Comparison of ENCODE assay signal across 35 cellular contexts in genomic region chr10:59799421-59799820, GRCh38. TPM values are rescaled to one million over a fixed set of nuclear protein-coding genes. Genes with fewer than 3 reads are reported as not detected.
"Had no signal": no experiment of that assay in that cellular context is flagged by ENCODE, and none has a peak within 500 bp of the region (broad histone marks: within the 10 kb centered on the region; RNA-seq: fewer than 3 reads in every experiment).

No MANE protein-coding gene starts in this region.

- H3K4me2 ChIP-seq: hepatocyte, smooth muscle cell had no signal

- H3K27me3 ChIP-seq: esophagus muscularis mucosa, gastroesophageal sphincter, hepatocyte, pancreas, stomach, suprapubic skin, tibial artery had no signal

- H3K9me3 ChIP-seq: esophagus muscularis mucosa, gastroesophageal sphincter, left ventricle myocardium inferior, pancreas, prostate gland, stomach, suprapubic skin, tibial artery had no signal

- DNase-seq: activated CD4-positive, alpha-beta memory T cell treated with anti-CD3 and anti-CD28 coated beads, Interleukin-2, amount 10 ng/mL, durations not matched to agents 7 days and 5 days; activated CD4-positive, alpha-beta T cell treated with anti-CD3 and anti-CD28 coated beads, Interleukin-2, amount 10 ng/mL, durations not matched to agents 24 days and 14 days; activated CD4-positive, CD25-positive, alpha-beta regulatory T cell treated with anti-CD3 and anti-CD28 coated beads, Interleukin-2, amount 50 U/mL, for 72 hours; activated naive CD8-positive, alpha-beta T cell treated with anti-CD3 and anti-CD28 coated beads, Interleukin-2, amount 50 U/mL, for 24 hours; activated T-cell treated with anti-CD3 and anti-CD28 coated beads, Interleukin-2, amount 50 U/mL, for 4 hours; amygdala; central memory CD4-positive, alpha-beta T cell; effector CD4-positive, alpha-beta T cell; islet precursor cell; left ventricle myocardium inferior; mesendoderm; pancreas; retina; stimulated activated CD4-positive, alpha-beta T cell treated with anti-CD3 and anti-CD28 coated beads, Interleukin-1b, Interleukin-23, amount 100 ng/mL, for 48 hours; stimulated activated CD4-positive, alpha-beta T cell treated with anti-CD3 and anti-CD28 coated beads, Interleukin-4, amount 100 ng/mL, for 4 hours; stimulated activated naive B cell treated with anti-CD40 and anti-IgM and Interleukin-4, amounts not matched to agents 10 μg/mL and 1 μg/mL and 100 μg/mL, for 72 hours; stomach; T-cell; T-helper 9 cell; tibial artery; WERI-Rb-1 had no signal

- ATAC-seq: activated naive CD8-positive, alpha-beta T cell treated with anti-CD3 and anti-CD28 coated beads, Interleukin-2, amount 50 U/mL, for 24 hours; activated T-cell treated with anti-CD3 and anti-CD28 coated beads, Interleukin-2, amount 50 U/mL, for 4 hours; gastroesophageal sphincter; natural killer cell treated with Interleukin-12 subunit alpha and Interleukin-12 subunit beta and Interleukin-15 and Interleukin-18, amount 100 ng/mL, for 72 hours; pancreas; sciatic nerve; stimulated activated naive B cell treated with anti-CD40 and anti-IgM and Interleukin-4, amounts not matched to agents 10 μg/mL and 1 μg/mL and 100 μg/mL, for 72 hours; T-cell had no signal

- H3K4me1 Mint-ChIP-seq: activated naive CD8-positive, alpha-beta T cell treated with anti-CD3 and anti-CD28 coated beads, Interleukin-2, amount 50 U/mL, for 24 hours had no signal

- H3K9me3 Mint-ChIP-seq: activated CD4-positive, alpha-beta memory T cell treated with anti-CD3 and anti-CD28 coated beads, Interleukin-2, amount 10 ng/mL, durations not matched to agents 7 days and 5 days; activated CD4-positive, alpha-beta T cell treated with anti-CD3 and anti-CD28 coated beads, Interleukin-2, amount 10 ng/mL, durations not matched to agents 24 days and 14 days; activated naive CD4-positive, alpha-beta T cell treated with anti-CD3 and anti-CD28 coated beads, Interleukin-2, amount 50 U/mL, for 24 hours; activated naive CD8-positive, alpha-beta T cell treated with anti-CD3 and anti-CD28 coated beads, Interleukin-2, amount 50 U/mL, for 24 hours; activated T-cell treated with anti-CD3 and anti-CD28 coated beads, Interleukin-2, amount 50 U/mL, for 4 hours; dendritic cell treated with granulocyte-macrophage colony-stimulating factor and Interleukin-4, amounts not matched to agents 40 ng/mL and 50 ng/mL, for 4 days; natural killer cell treated with Interleukin-12 subunit alpha and Interleukin-12 subunit beta and Interleukin-15 and Interleukin-18, amount 100 ng/mL, for 72 hours; stimulated activated naive B cell treated with anti-CD40 and anti-IgM and Interleukin-4, amounts not matched to agents 10 μg/mL and 1 μg/mL and 100 μg/mL, for 72 hours; T-cell had no signal

- H2AFZ ChIP-seq: hepatocyte had no signal

- H3K27ac Mint-ChIP-seq: activated CD4-positive, alpha-beta memory T cell treated with anti-CD3 and anti-CD28 coated beads, Interleukin-2, amount 10 ng/mL, durations not matched to agents 7 days and 5 days; activated CD4-positive, alpha-beta T cell treated with anti-CD3 and anti-CD28 coated beads, Interleukin-2, amount 10 ng/mL, durations not matched to agents 24 days and 14 days; activated naive CD4-positive, alpha-beta T cell treated with anti-CD3 and anti-CD28 coated beads, Interleukin-2, amount 50 U/mL, for 24 hours; activated naive CD8-positive, alpha-beta T cell treated with anti-CD3 and anti-CD28 coated beads, Interleukin-2, amount 50 U/mL, for 24 hours; activated T-helper 2 cell treated with anti-CD3 and anti-CD28 coated beads, Interferon-gamma antibody, Interleukin-2, Interleukin-4, amounts not matched to agents 10 μg/mL and 5 μg/mL and 100 μg/mL, durations not matched to agents 14 hours and 24 hours and 36 hours; dendritic cell treated with granulocyte-macrophage colony-stimulating factor and Interleukin-4, amounts not matched to agents 40 ng/mL and 50 ng/mL, for 4 days; natural killer cell treated with Interleukin-12 subunit alpha and Interleukin-12 subunit beta and Interleukin-15 and Interleukin-18, amount 100 ng/mL, for 72 hours; stimulated activated naive B cell treated with anti-CD40 and anti-IgM and Interleukin-4, amounts not matched to agents 10 μg/mL and 1 μg/mL and 100 μg/mL, for 72 hours had no signal

- H3K79me2 ChIP-seq: hepatocyte had no signal

- H3K27ac ChIP-seq: esophagus muscularis mucosa, gastroesophageal sphincter, hepatocyte, left ventricle myocardium inferior, pancreas, prostate gland, stomach, suprapubic skin, tibial artery, WERI-Rb-1 had no signal

- H3K4me3 Mint-ChIP-seq: activated CD4-positive, alpha-beta memory T cell treated with anti-CD3 and anti-CD28 coated beads, Interleukin-2, amount 10 ng/mL, durations not matched to agents 7 days and 5 days; activated CD4-positive, alpha-beta T cell treated with anti-CD3 and anti-CD28 coated beads, Interleukin-2, amount 10 ng/mL, durations not matched to agents 24 days and 14 days; activated naive CD4-positive, alpha-beta T cell treated with anti-CD3 and anti-CD28 coated beads, Interleukin-2, amount 50 U/mL, for 24 hours; activated naive CD8-positive, alpha-beta T cell treated with anti-CD3 and anti-CD28 coated beads, Interleukin-2, amount 50 U/mL, for 24 hours; activated T-cell treated with anti-CD3 and anti-CD28 coated beads, Interleukin-2, amount 50 U/mL, for 4 hours; dendritic cell treated with granulocyte-macrophage colony-stimulating factor and Interleukin-4, amounts not matched to agents 40 ng/mL and 50 ng/mL, for 4 days; natural killer cell treated with Interleukin-12 subunit alpha and Interleukin-12 subunit beta and Interleukin-15 and Interleukin-18, amount 100 ng/mL, for 72 hours; stimulated activated naive B cell treated with anti-CD40 and anti-IgM and Interleukin-4, amounts not matched to agents 10 μg/mL and 1 μg/mL and 100 μg/mL, for 72 hours; T-cell had no signal

- H3K27me3 Mint-ChIP-seq: activated CD4-positive, alpha-beta memory T cell treated with anti-CD3 and anti-CD28 coated beads, Interleukin-2, amount 10 ng/mL, durations not matched to agents 7 days and 5 days; activated CD4-positive, alpha-beta T cell treated with anti-CD3 and anti-CD28 coated beads, Interleukin-2, amount 10 ng/mL, durations not matched to agents 24 days and 14 days; activated naive CD4-positive, alpha-beta T cell treated with anti-CD3 and anti-CD28 coated beads, Interleukin-2, amount 50 U/mL, for 24 hours; activated naive CD8-positive, alpha-beta T cell treated with anti-CD3 and anti-CD28 coated beads, Interleukin-2, amount 50 U/mL, for 24 hours; dendritic cell treated with granulocyte-macrophage colony-stimulating factor and Interleukin-4, amounts not matched to agents 40 ng/mL and 50 ng/mL, for 4 days; natural killer cell treated with Interleukin-12 subunit alpha and Interleukin-12 subunit beta and Interleukin-15 and Interleukin-18, amount 100 ng/mL, for 72 hours; stimulated activated naive B cell treated with anti-CD40 and anti-IgM and Interleukin-4, amounts not matched to agents 10 μg/mL and 1 μg/mL and 100 μg/mL, for 72 hours; T-cell had no signal

- H3K4me1 ChIP-seq: gastroesophageal sphincter, pancreas, prostate gland, stomach, suprapubic skin had no signal

RNA-seq across cellular contexts. Expression of gene MRLN, which starts 46.2 kb away (rescaled TPM):
- total RNA-seq: activated CD4-positive, alpha-beta memory T cell treated with anti-CD3 and anti-CD28 coated beads, Interleukin-2, amount 10 ng/mL, durations not matched to agents 7 days and 5 days; activated T-helper 2 cell treated with anti-CD3 and anti-CD28 coated beads, Interferon-gamma antibody, Interleukin-2, Interleukin-4, amounts not matched to agents 10 μg/mL and 5 μg/mL and 100 μg/mL, durations not matched to agents 14 hours and 24 hours and 36 hours; esophagus muscularis mucosa; fibroblast of villous mesenchyme; gastroesophageal sphincter; hepatocyte; left ventricle myocardium inferior; mononuclear cell; natural killer cell treated with Interleukin-12 subunit alpha and Interleukin-12 subunit beta and Interleukin-15 and Interleukin-18, amount 100 ng/mL, for 72 hours; prostate gland; sciatic nerve; smooth muscle cell; stomach; suprapubic skin; T-cell; ureter had no signal
- polyA plus RNA-seq: hepatocyte, smooth muscle cell had no signal
